Comparison of ENCODE assay signal across 9 cellular contexts in the genomic region with DNA sequence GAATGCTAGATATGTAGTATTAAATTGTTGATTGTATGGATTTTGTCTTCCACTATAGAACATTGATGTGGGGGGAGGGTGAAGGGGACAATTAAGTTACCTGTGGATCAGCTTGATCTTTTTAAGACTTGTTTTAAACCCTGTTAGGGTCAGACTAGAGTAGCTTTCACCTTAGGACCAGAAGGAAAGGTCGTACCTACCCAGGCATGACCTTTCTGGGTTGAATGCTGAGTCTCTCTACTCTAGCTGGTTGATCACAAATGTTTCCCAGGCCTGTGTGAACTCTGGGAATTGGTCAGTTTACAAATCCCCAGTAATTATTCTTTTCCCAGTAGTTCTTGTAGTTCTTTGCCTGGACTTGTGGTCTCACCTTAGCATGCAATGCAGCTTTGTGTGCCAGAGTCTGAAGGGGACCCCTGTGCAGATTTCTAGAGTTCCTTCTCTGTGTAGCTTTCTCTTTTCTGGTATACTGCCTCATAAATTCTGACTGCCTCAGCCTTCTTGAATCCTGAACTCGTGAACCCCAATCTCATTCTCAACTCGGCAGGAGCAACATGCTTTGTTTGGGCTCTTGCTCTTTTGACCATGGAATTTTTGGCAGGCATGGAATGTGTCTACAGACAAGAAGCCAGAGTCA. TPM values are rescaled to one million over a fixed set of nuclear protein-coding genes. Genes with fewer than 3 reads are reported as not detected.
A peak's percentile ranks its signal among the peaks of the same experiment; 100 is the strongest.
DNase-seq lines count a peak whose midpoint lies in the region; ATAC-seq and TF ChIP-seq lines count a peak whose summit lies in the region.
"Had no signal": no experiment of that assay in that cellular context is flagged by ENCODE, and none has a peak within 500 bp of the region (broad histone marks: within the 10 kb centered on the region; RNA-seq: fewer than 3 reads in every experiment).

No MANE protein-coding gene starts in this region.

- peaks cover 9% of the 10 kb centered on the region for H3K4me1 ChIP-seq in iPS-20b (ENCODE audit: insufficient read depth, low read length)
- H3K4me1 ChIP-seq in uterus, result no peaks in the 10 kb centered on the region

- H3K36me3 ChIP-seq in iPS-20b (ENCODE audit: insufficient read depth, low read depth, low read length) (peaks cover 5% of the 10 kb centered on the region; the same call in 1 of the 2 replicates), uterus (no peaks in the 10 kb centered on the region)

- TF ChIP-seq POLR2A in uterus (IDR thresholded peaks at IDR 0.05), result no peak

- peak; percentile 41 for ATAC-seq in activated T-helper 17 cell treated with anti-CD3 and anti-CD28 coated beads, Interleukin-2, amount 50 U/mL, for 72 hours (replicated peaks)
- ATAC-seq in stimulated activated naive CD8-positive, alpha-beta T cell treated with anti-CD3 and anti-CD28 coated beads, Interleukin-15, amount 100 ng/mL, for 72 hours, result no peak

- no peak overlapping the region for H3K27ac ChIP-seq in iPS-20b (ENCODE audit: low read length)
- no peak overlapping the region for H3K27ac ChIP-seq in uterus

- no peaks in the 10 kb centered on the region for H3K9me3 ChIP-seq in iPS-20b (ENCODE audit: insufficient read depth, low read depth, low read length)
- no peaks in the 10 kb centered on the region for H3K9me3 ChIP-seq in uterus

- intact Hi-C loops in activated CD4-positive, alpha-beta T cell treated with anti-CD3 and anti-CD28 coated beads, Interleukin-2, amount 10 ng/mL, durations not matched to agents 24 days and 14 days (cut with micrococcal nuclease), result loop anchor here (1.0 kb wide), 3 partner anchors 7 to 64 kb away; no protein-coding TSS in a partner anchor
- intact Hi-C loops in uterus (cut with DNase I; ENCODE audit: low total_unique reads), result no loop called here

- H3K27me3 ChIP-seq in iPS-20b (ENCODE audit: insufficient read depth, low read length) (no peaks in the 10 kb centered on the region), uterus (no peaks in the 10 kb centered on the region)

- H3K36me3 Mint-ChIP-seq in activated CD4-positive, alpha-beta T cell treated with anti-CD3 and anti-CD28 coated beads, Interleukin-2, amount 10 ng/mL, durations not matched to agents 24 days and 14 days (ENCODE audit: low read depth), result peaks cover 55% of the 10 kb centered on the region
- peaks cover 84% of the 10 kb centered on the region for H3K36me3 Mint-ChIP-seq in activated T-helper 17 cell treated with anti-CD3 and anti-CD28 coated beads, Interleukin-2, amount 50 U/mL, for 72 hours (ENCODE audit: low read depth)

- H3K27ac Mint-ChIP-seq in activated CD4-positive, alpha-beta T cell treated with anti-CD3 and anti-CD28 coated beads, Interleukin-2, amount 10 ng/mL, durations not matched to agents 24 days and 14 days, result peak overlapping the region; percentile 98
- peak overlapping the region; percentile 98 for H3K27ac Mint-ChIP-seq in activated T-helper 17 cell treated with anti-CD3 and anti-CD28 coated beads, Interleukin-2, amount 50 U/mL, for 72 hours
- H3K27ac Mint-ChIP-seq in stimulated activated naive CD8-positive, alpha-beta T cell treated with anti-CD3 and anti-CD28 coated beads, Interleukin-15, amount 100 ng/mL, for 72 hours, result peak overlapping the region; percentile 95 to 98

- H3K4me3 ChIP-seq in iPS-20b (ENCODE audit: low read length) (no peak overlapping the region), uterus (no peak overlapping the region)

- no peak for TF ChIP-seq CTCF in uterus (IDR thresholded peaks at IDR 0.05)

- peak; percentile 69 for DNase-seq in activated CD4-positive, alpha-beta T cell treated with anti-CD3 and anti-CD28 coated beads, Interleukin-2, amount 10 ng/mL, durations not matched to agents 24 days and 14 days
- no peak for DNase-seq in activated CD4-positive, alpha-beta T cell treated with anti-CD3 and anti-CD28 coated beads for 1 hour
- DNase-seq in stimulated activated naive CD8-positive, alpha-beta T cell treated with anti-CD3 and anti-CD28 coated beads, Interleukin-15, amount 100 ng/mL, for 72 hours, result no peak
- DNase-seq in NCI-H1694 treated with DMSO at 0.1 percent for 48 hours (lab: John Stamatoyannopoulos, UW) (no peak), DMS53 treated with DMSO at 0.1 percent for 48 hours (lab: John Stamatoyannopoulos, UW; ENCODE audit: unreplicated experiment) (no peak), uterus (no peak)
- DNase-seq: SW 1271 had no signal

- H3K27me3 Mint-ChIP-seq in activated CD4-positive, alpha-beta T cell treated with anti-CD3 and anti-CD28 coated beads, Interleukin-2, amount 10 ng/mL, durations not matched to agents 24 days and 14 days, result no peaks in the 10 kb centered on the region
- H3K27me3 Mint-ChIP-seq in activated T-helper 17 cell treated with anti-CD3 and anti-CD28 coated beads, Interleukin-2, amount 50 U/mL, for 72 hours, result no peaks in the 10 kb centered on the region
- no peaks in the 10 kb centered on the region for H3K27me3 Mint-ChIP-seq in stimulated activated naive CD8-positive, alpha-beta T cell treated with anti-CD3 and anti-CD28 coated beads, Interleukin-15, amount 100 ng/mL, for 72 hours

- H3K9me3 Mint-ChIP-seq in activated CD4-positive, alpha-beta T cell treated with anti-CD3 and anti-CD28 coated beads, Interleukin-2, amount 10 ng/mL, durations not matched to agents 24 days and 14 days, result peaks cover 4% of the 10 kb centered on the region
- no peaks in the 10 kb centered on the region for H3K9me3 Mint-ChIP-seq in activated T-helper 17 cell treated with anti-CD3 and anti-CD28 coated beads, Interleukin-2, amount 50 U/mL, for 72 hours
- peaks cover 6 to 11% of the 10 kb centered on the region in 2 donors for H3K9me3 Mint-ChIP-seq in stimulated activated naive CD8-positive, alpha-beta T cell treated with anti-CD3 and anti-CD28 coated beads, Interleukin-15, amount 100 ng/mL, for 72 hours

- H3K9ac ChIP-seq in iPS-20b (ENCODE audit: low read depth, low read length), result peak overlapping the region; percentile 4; the same call in 1 of the 2 replicates

- H3K4me3 Mint-ChIP-seq in activated CD4-positive, alpha-beta T cell treated with anti-CD3 and anti-CD28 coated beads, Interleukin-2, amount 10 ng/mL, durations not matched to agents 24 days and 14 days, result peak overlapping the region; percentile 62
- peak overlapping the region; percentile 82 for H3K4me3 Mint-ChIP-seq in activated T-helper 17 cell treated with anti-CD3 and anti-CD28 coated beads, Interleukin-2, amount 50 U/mL, for 72 hours
- H3K4me3 Mint-ChIP-seq in stimulated activated naive CD8-positive, alpha-beta T cell treated with anti-CD3 and anti-CD28 coated beads, Interleukin-15, amount 100 ng/mL, for 72 hours, result peak overlapping the region; percentile 38 to 61

- peaks cover 47% of the 10 kb centered on the region for H3K4me1 Mint-ChIP-seq in activated CD4-positive, alpha-beta T cell treated with anti-CD3 and anti-CD28 coated beads, Interleukin-2, amount 10 ng/mL, durations not matched to agents 24 days and 14 days
- H3K4me1 Mint-ChIP-seq in activated T-helper 17 cell treated with anti-CD3 and anti-CD28 coated beads, Interleukin-2, amount 50 U/mL, for 72 hours, result peaks cover 35% of the 10 kb centered on the region
- H3K4me1 Mint-ChIP-seq in stimulated activated naive CD8-positive, alpha-beta T cell treated with anti-CD3 and anti-CD28 coated beads, Interleukin-15, amount 100 ng/mL, for 72 hours, result peaks cover 72% of the 10 kb centered on the region

RNA-seq across cellular contexts. Expression of a gene that starts 54.0 kb away (rescaled TPM):
- 417 and 422 TPM in 2 replicates for total RNA-seq in activated CD4-positive, alpha-beta T cell treated with anti-CD3 and anti-CD28 coated beads, Interleukin-2, amount 10 ng/mL, durations not matched to agents 24 days and 14 days
- 100 to 1,000 TPM; 309 to 488 TPM for total RNA-seq in activated T-helper 17 cell treated with anti-CD3 and anti-CD28 coated beads, Interleukin-2, amount 50 U/mL, for 72 hours
- total RNA-seq in uterus, result 100 to 1,000 TPM in 3 of 4 donors, 10 to 100 TPM in 1; 92.7 to 251 (median 150) TPM

RNA-seq across cellular contexts. Expression of a gene that starts 54.3 kb away (rescaled TPM):
- total RNA-seq in activated CD4-positive, alpha-beta T cell treated with anti-CD3 and anti-CD28 coated beads, Interleukin-2, amount 10 ng/mL, durations not matched to agents 24 days and 14 days, result 49.0 and 50.3 TPM in 2 replicates
- total RNA-seq in activated T-helper 17 cell treated with anti-CD3 and anti-CD28 coated beads, Interleukin-2, amount 50 U/mL, for 72 hours, result 10 to 100 TPM; 32.4 to 48.6 TPM
- 10 to 100 TPM; 13.2 to 31.8 (median 24.3) TPM for total RNA-seq in uterus
